In genomic region chr11:116932182-116932581, GRCh38 we compare ENCODE assay signal across 17 cellular contexts.
DNase-seq lines count a peak whose midpoint lies in the region; ATAC-seq, FAIRE-seq and TF ChIP-seq lines count a peak whose summit lies in the region.
"Had no signal": no experiment of that assay in that cellular context is flagged by ENCODE, and none has a peak within 500 bp of the region (broad histone marks: within the 10 kb centered on the region; RNA-seq: fewer than 3 reads in every experiment).

No MANE protein-coding gene starts in this region.

- no peaks in the 10 kb centered on the region for H4K20me1 ChIP-seq in SU-DHL-6 (ENCODE audit: low read depth, low read length)
- no peaks in the 10 kb centered on the region for H4K20me1 ChIP-seq in HepG2 (ENCODE audit: insufficient read depth, low read length)

- H3K4me3 Mint-ChIP-seq in activated T-cell treated with anti-CD3 and anti-CD28 coated beads, Interleukin-2, amount 50 U/mL, for 4 hours: peak overlapping the region; percentile 52
- no peak overlapping the region for H3K4me3 Mint-ChIP-seq in endodermal cell

- no peak for DNase-seq in activated T-cell treated with anti-CD3 and anti-CD28 coated beads, Interleukin-2, amount 50 U/mL, for 4 hours
- DNase-seq in activated T-cell treated with anti-CD3 and anti-CD28 coated beads, Interleukin-2, amount 50 U/mL, for 48 hours: no peak
- no peak for DNase-seq in endodermal cell
- no peak for DNase-seq in DMS79 treated with DMSO at 0.1 percent for 48 hours (lab: John Stamatoyannopoulos, UW)
- DNase-seq in HepG2 (ENCODE audit: low spot score): no peak
- DNase-seq: activated CD4-positive, alpha-beta T cell treated with anti-CD3 and anti-CD28 coated beads, Interleukin-2, amount 50 U/mL, for 4 hours; amygdala; DMS79; dorsolateral prefrontal cortex; NCI-H2081 treated with DMSO at 0.1 percent for 48 hours; right lobe of liver had no signal

- H2AFZ ChIP-seq in SU-DHL-6 (ENCODE audit: low read depth, low read length, severe bottlenecking) (peak overlapping the region; percentile 38), HepG2 (ENCODE audit: low read length) (no peak overlapping the region)

- peak overlapping the region; percentile 10 for H3K27ac Mint-ChIP-seq in endodermal cell

- H3K9me2 ChIP-seq in SU-DHL-6 (replicated peaks; ENCODE audit: insufficient read depth, low read length): no peaks in the 10 kb centered on the region

- H3K9me3 ChIP-seq in SU-DHL-6 (ENCODE audit: insufficient read depth, low read length): no peaks in the 10 kb centered on the region
- peaks cover 7% of the 10 kb centered on the region for H3K9me3 ChIP-seq in endodermal cell (ENCODE audit: control insufficient read depth, low read length)
- no peaks in the 10 kb centered on the region for H3K9me3 ChIP-seq in stomach smooth muscle (ENCODE audit: control insufficient read depth in 2 of 2, low read length in 2 of 2)
- H3K9me3 ChIP-seq in HepG2 (ENCODE audit: low read length): no peaks in the 10 kb centered on the region
- H3K9me3 ChIP-seq: right lobe of liver, vagina had no signal

- H3K4me3 ChIP-seq in SU-DHL-6 (ENCODE audit: insufficient read depth, low read length, poor library complexity, severe bottlenecking) (peak overlapping the region; percentile 25), endodermal cell (ENCODE audit: low read length) (no peak overlapping the region), stomach smooth muscle (ENCODE audit: low read length in 2 of 2) (no peak overlapping the region), HepG2 (replicated peaks in 1 of 3; ENCODE audit: insufficient read depth in 1 of 3, low read depth in 2 of 3, low read length in 3 of 3) (no peak overlapping the region)
- H3K4me3 ChIP-seq: dorsolateral prefrontal cortex, right lobe of liver, vagina had no signal

- H3K36me3 ChIP-seq in SU-DHL-6 (ENCODE audit: low read length): no peaks in the 10 kb centered on the region
- H3K36me3 ChIP-seq in endodermal cell (ENCODE audit: control insufficient read depth, insufficient read depth, low read length): peaks cover 19% of the 10 kb centered on the region
- peaks cover 0 to 5% of the 10 kb centered on the region in 2 donors for H3K36me3 ChIP-seq in stomach smooth muscle (ENCODE audit: control insufficient read depth in 2 of 2, insufficient read depth in 2 of 2, low read length in 2 of 2)
- H3K36me3 ChIP-seq in HepG2 (replicated peaks in 1 of 2; ENCODE audit: control insufficient read depth in 1 of 2, insufficient read depth in 2 of 2, low read length in 2 of 2): 0 out of 5 replicates have a peak, but pooled peaks cover 0 to 3% of the 10 kb centered on the region in 2 experiments
- H3K36me3 ChIP-seq: right lobe of liver had no signal

- BruUV-seq in HepG2 (replicated peaks; lab: Mats Ljungman, UMichigan): no TSS peak

- H3K4me1 ChIP-seq in endodermal cell (ENCODE audit: control insufficient read depth, insufficient read depth, low read length) (no peaks in the 10 kb centered on the region), stomach smooth muscle (ENCODE audit: control insufficient read depth, insufficient read depth, low read length) (peaks cover 17% of the 10 kb centered on the region), HepG2 (ENCODE audit: insufficient read depth, low read length) (peaks cover 55% of the 10 kb centered on the region)

- no peak for TF ChIP-seq EP300 in HepG2 (IDR thresholded peaks at IDR 0.05; ENCODE audit: low read depth in 2 of 2, low read length in 2 of 2)
- no peak for TF ChIP-seq EP300 in HepG2 (CRISPR knock-in tag; IDR thresholded peaks at IDR 0.05; ENCODE audit: borderline replicate concordance)

- peak overlapping the region; percentile 54 for H3K9ac ChIP-seq in SU-DHL-6 (ENCODE audit: low read length)
- no peak overlapping the region for H3K9ac ChIP-seq in endodermal cell (ENCODE audit: extremely low read depth, low read length, poor library complexity, severe bottlenecking)
- no peak overlapping the region for H3K9ac ChIP-seq in stomach smooth muscle (ENCODE audit: low read length in 2 of 2)
- no peak overlapping the region for H3K9ac ChIP-seq in HepG2 (ENCODE audit: insufficient read depth, low read depth, low read length)

- H3K27ac ChIP-seq in SU-DHL-6 (ENCODE audit: low read depth, low read length): peak overlapping the region; percentile 99
- H3K27ac ChIP-seq in endodermal cell (ENCODE audit: low read depth, low read length): no peak overlapping the region
- H3K27ac ChIP-seq in stomach smooth muscle (ENCODE audit: low read length): peak overlapping the region; percentile 64
- no peak overlapping the region for H3K27ac ChIP-seq in HepG2 (ENCODE audit: extremely low read length, insufficient read depth, low read length)
- H3K27ac ChIP-seq: foreskin keratinocyte, vagina had no signal

- H3K9me3 Mint-ChIP-seq in activated T-cell treated with anti-CD3 and anti-CD28 coated beads, Interleukin-2, amount 50 U/mL, for 4 hours: peaks cover 6% of the 10 kb centered on the region
- peaks cover 1% of the 10 kb centered on the region for H3K9me3 Mint-ChIP-seq in endodermal cell

- H3K4me1 Mint-ChIP-seq in activated T-cell treated with anti-CD3 and anti-CD28 coated beads, Interleukin-2, amount 50 U/mL, for 4 hours (ENCODE audit: low read depth): peaks cover 71% of the 10 kb centered on the region
- H3K4me1 Mint-ChIP-seq in endodermal cell: peaks cover 28% of the 10 kb centered on the region

- H3K36me3 Mint-ChIP-seq in activated T-cell treated with anti-CD3 and anti-CD28 coated beads, Interleukin-2, amount 50 U/mL, for 4 hours (ENCODE audit: insufficient read depth): peaks cover 19% of the 10 kb centered on the region
- H3K36me3 Mint-ChIP-seq in endodermal cell (ENCODE audit: low read depth): peaks cover 23% of the 10 kb centered on the region

- TF ChIP-seq CTCF in SU-DHL-6 (IDR thresholded peaks at IDR 0.05; ENCODE audit: insufficient read depth, low read length, poor library complexity, severe bottlenecking) (no peak), endodermal cell (conservative IDR thresholded peaks at IDR 0.05) (no peak), HepG2 (CRISPR knock-in tag; IDR thresholded peaks at IDR 0.05) (no peak)

- POLR2A ChIA-PET in HepG2 (lab: Yijun Ruan, JAX): no interaction called here

- FAIRE-seq in HepG2 (lab: Jason Lieb, UNC): no peak
- FAIRE-seq: islet of Langerhans had no signal

- CTCF ChIA-PET in HepG2 (lab: Yijun Ruan, JAX; ENCODE audit: low intra/inter-chr PET ratio, low total read pairs): no interaction called here

- WGBS in endodermal cell (ENCODE audit: insufficient coverage in 1 of 2, insufficient read length in 1 of 2), 2 experiments: 95% methylated on average over 4 to 7 of the region's 7 CpGs
- 95% methylated on average over 7 of the region's 7 CpGs for WGBS in HepG2 (ENCODE audit: low lambda C conversion rate)

- peaks cover 63% of the 10 kb centered on the region for H3F3A ChIP-seq in SU-DHL-6 (ENCODE audit: insufficient read depth)

- in situ Hi-C loops in HepG2 (cut with HindIII; ENCODE audit: extremely low pct_ligation_motif_present, low pct_unique_long_range_greater_than_20kb): no loop called here

- H3K27me3 ChIP-seq in SU-DHL-6 (ENCODE audit: low read length): no peaks in the 10 kb centered on the region
- no peaks in the 10 kb centered on the region for H3K27me3 ChIP-seq in endodermal cell (ENCODE audit: control insufficient read depth, insufficient read depth, low read length, poor library complexity, severe bottlenecking)
- H3K27me3 ChIP-seq in stomach smooth muscle (ENCODE audit: control insufficient read depth in 1 of 2, insufficient read depth in 2 of 2, low read length in 2 of 2): no peaks in the 10 kb centered on the region
- H3K27me3 ChIP-seq in HepG2 (ENCODE audit: control insufficient read depth in 1 of 2, insufficient read depth in 2 of 2, low read length in 2 of 2): no peaks in the 10 kb centered on the region
- H3K27me3 ChIP-seq: dorsolateral prefrontal cortex, foreskin keratinocyte, right lobe of liver, vagina had no signal

- no peak for TF ChIP-seq RAD21 in HepG2 (CRISPR knock-in tag; IDR thresholded peaks at IDR 0.05)

- intact Hi-C loops in HepG2 (cut with micrococcal nuclease; ENCODE audit: unreplicated experiment): no loop called here

- TF ChIP-seq POLR2A in HepG2 (IDR thresholded peaks at IDR 0.05; ENCODE audit: insufficient read depth in 1 of 2, low read depth in 2 of 2, low read length in 2 of 2): no peak

- no peaks in the 10 kb centered on the region for H3K27me3 Mint-ChIP-seq in activated T-cell treated with anti-CD3 and anti-CD28 coated beads, Interleukin-2, amount 50 U/mL, for 4 hours (ENCODE audit: low read depth)
- no peaks in the 10 kb centered on the region for H3K27me3 Mint-ChIP-seq in endodermal cell (ENCODE audit: insufficient read depth)

- H3K4me2 ChIP-seq in SU-DHL-6 (ENCODE audit: low read depth, low read length, poor library complexity, severe bottlenecking) (peak overlapping the region; percentile 88), HepG2 (ENCODE audit: low read depth, low read length) (no peak overlapping the region)

- no peaks in the 10 kb centered on the region; the same call in 1 of the 2 replicates for H3K79me2 ChIP-seq in SU-DHL-6 (ENCODE audit: insufficient read depth, low read length)
- no peaks in the 10 kb centered on the region for H3K79me2 ChIP-seq in HepG2 (ENCODE audit: insufficient read depth, low read length)

- no peak for ATAC-seq in activated T-cell treated with anti-CD3 and anti-CD28 coated beads, Interleukin-2, amount 50 U/mL, for 4 hours
- ATAC-seq in GM18502 (IDR thresholded peaks at IDR 0.05; ENCODE audit: poor library complexity, unreplicated experiment) (no peak), HepG2 (no peak)

TF ChIP-seq in HepG2, 621 proteins besides CTCF, POLR2A, EP300 and RAD21 (continues in another document):
- TF ChIP-seq ZNF510 (CRISPR knock-in tag; IDR thresholded peaks at IDR 0.05; ENCODE audit: low read depth): no peak
- no peak for TF ChIP-seq PHF5A (CRISPR knock-in tag; IDR thresholded peaks at IDR 0.05; ENCODE audit: low read depth, unreplicated experiment)
- no peak for TF ChIP-seq ZFY (CRISPR knock-in tag; IDR thresholded peaks at IDR 0.05)
- no peak for TF ChIP-seq THAP8 (CRISPR knock-in tag; IDR thresholded peaks at IDR 0.05; ENCODE audit: borderline replicate concordance)
- no peak for TF ChIP-seq IKZF5 (CRISPR knock-in tag; IDR thresholded peaks at IDR 0.05)
- TF ChIP-seq NCOA2 (CRISPR knock-in tag; IDR thresholded peaks at IDR 0.05): no peak

Comparison
In these comparisons a context has a peak if more than half of its experiments do, and no peak if none do; other contexts are left out.
1. H3K27ac ChIP-seq: peak in SU-DHL-6 (single experiment) and stomach smooth muscle (single experiment); none in endodermal cell (single experiment) and HepG2 (single experiment).